ENCODE assay signal across 8 cellular contexts in the genomic region with DNA sequence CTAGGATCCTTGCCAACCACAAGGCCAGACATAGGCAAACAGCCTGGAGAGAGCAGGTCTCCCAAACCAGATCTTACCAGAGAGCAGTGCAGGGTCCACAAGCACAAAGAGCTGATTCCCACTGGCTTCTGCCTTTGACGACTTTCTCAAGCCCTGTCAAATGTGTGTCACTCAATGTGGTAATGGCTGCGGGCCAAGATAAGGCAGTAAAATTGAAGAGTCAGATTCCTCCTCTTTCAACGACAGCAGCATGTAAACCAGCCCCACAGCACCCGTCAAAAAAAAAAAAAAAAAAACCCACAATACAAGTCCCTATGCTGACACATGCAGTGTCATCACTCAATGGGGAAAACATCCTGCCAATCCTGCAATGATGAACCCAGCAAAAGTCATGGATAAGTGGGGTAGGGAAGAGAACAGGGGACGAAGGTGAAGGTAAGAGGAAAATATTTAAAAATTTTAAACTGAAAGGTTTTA. TPM values are rescaled to one million over a fixed set of nuclear protein-coding genes. Genes with fewer than 3 reads are reported as not detected.
A peak's percentile ranks its signal among the peaks of the same experiment; 100 is the strongest.
DNase-seq lines count a peak whose midpoint lies in the region; ATAC-seq and TF ChIP-seq lines count a peak whose summit lies in the region.

A gene with protein sequence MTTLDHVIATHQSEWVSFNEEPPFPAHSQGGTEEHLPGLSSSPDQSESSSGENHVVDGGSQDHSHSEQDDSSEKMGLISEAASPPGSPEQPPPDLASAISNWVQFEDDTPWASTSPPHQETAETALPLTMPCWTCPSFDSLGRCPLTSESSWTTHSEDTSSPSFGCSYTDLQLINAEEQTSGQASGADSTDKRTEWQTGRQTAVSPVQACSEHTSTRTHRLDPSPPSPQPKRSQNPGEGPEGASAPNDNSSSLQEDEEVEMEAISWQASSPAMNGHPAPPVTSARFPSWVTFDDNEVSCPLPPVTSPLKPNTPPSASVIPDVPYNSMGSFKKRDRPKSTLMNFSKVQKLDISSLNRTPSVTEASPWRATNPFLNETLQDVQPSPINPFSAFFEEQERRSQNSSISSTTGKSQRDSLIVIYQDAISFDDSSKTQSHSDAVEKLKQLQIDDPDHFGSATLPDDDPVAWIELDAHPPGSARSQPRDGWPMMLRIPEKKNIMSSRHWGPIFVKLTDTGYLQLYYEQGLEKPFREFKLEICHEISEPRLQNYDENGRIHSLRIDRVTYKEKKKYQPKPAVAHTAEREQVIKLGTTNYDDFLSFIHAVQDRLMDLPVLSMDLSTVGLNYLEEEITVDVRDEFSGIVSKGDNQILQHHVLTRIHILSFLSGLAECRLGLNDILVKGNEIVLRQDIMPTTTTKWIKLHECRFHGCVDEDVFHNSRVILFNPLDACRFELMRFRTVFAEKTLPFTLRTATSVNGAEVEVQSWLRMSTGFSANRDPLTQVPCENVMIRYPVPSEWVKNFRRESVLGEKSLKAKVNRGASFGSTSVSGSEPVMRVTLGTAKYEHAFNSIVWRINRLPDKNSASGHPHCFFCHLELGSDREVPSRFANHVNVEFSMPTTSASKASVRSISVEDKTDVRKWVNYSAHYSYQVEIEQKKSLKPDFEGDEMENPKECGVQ (minus strand): TSS at position 123 of the 477 bp plus-strand sequence. CDS start 1,942 bp downstream, outside the sequence.

- H3K4me3 Mint-ChIP-seq in stimulated activated effector memory CD8-positive, alpha-beta T cell treated with anti-CD3 and anti-CD28 coated beads, Interleukin-12 subunit alpha, Interleukin-12 subunit beta, amount 100 ng/mL, for 72 hours = no peak within 1 kb of the TSS

- no peak for TF ChIP-seq CTCF in MM.1S (IDR thresholded peaks at IDR 0.05; ENCODE audit: low read length)
- TF ChIP-seq CTCF in VCaP (conservative IDR thresholded peaks at IDR 0.05) = no peak
- no peak for TF ChIP-seq CTCF in GM10248 (IDR thresholded peaks at IDR 0.05; ENCODE audit: control extremely low read depth, extremely low read depth, low read depth, missing control alignments)

- POLR2A ChIA-PET in GM10248 (lab: Yijun Ruan, JAX) = no interaction called here

- peaks cover 35% of the 10 kb centered on the region for H3K4me1 ChIP-seq in MM.1S (ENCODE audit: low read length)

- peak within 1 kb of the TSS; percentile 56 for H3K4me2 ChIP-seq in MM.1S (ENCODE audit: low read depth, low read length)

- CTCF ChIA-PET in GM10248 (lab: Yijun Ruan, JAX) = interaction anchor here (1.5 kb wide), 1 partner anchor 10 kb away, joined by 5 read pairs; no protein-coding TSS in a partner anchor

- peaks cover 3% of the 10 kb centered on the region for H3K9me3 Mint-ChIP-seq in stimulated activated effector memory CD8-positive, alpha-beta T cell treated with anti-CD3 and anti-CD28 coated beads, Interleukin-12 subunit alpha, Interleukin-12 subunit beta, amount 100 ng/mL, for 72 hours

- peak within 1 kb of the TSS; percentile 44; the same call in 1 of the 2 replicates for H3K4me3 ChIP-seq in MM.1S (ENCODE audit: low read length)

- peaks cover 25% of the 10 kb centered on the region for H3K79me2 ChIP-seq in MM.1S (ENCODE audit: low read length)

- H3K36me3 Mint-ChIP-seq in stimulated activated effector memory CD8-positive, alpha-beta T cell treated with anti-CD3 and anti-CD28 coated beads, Interleukin-12 subunit alpha, Interleukin-12 subunit beta, amount 100 ng/mL, for 72 hours = peaks cover 6% of the 10 kb centered on the region

- no peak within 1 kb of the TSS for H2AFZ ChIP-seq in MM.1S (ENCODE audit: low read length)

- H3K27ac ChIP-seq in MM.1S (ENCODE audit: low read length) (peak within 1 kb of the TSS; percentile 93; the same call in 1 of the 2 replicates), VCaP (peak within 1 kb of the TSS; percentile 61)

- H3K36me3 ChIP-seq in MM.1S (replicated peaks; ENCODE audit: insufficient read depth, low read length) = no peaks in the 10 kb centered on the region

- peak within 1 kb of the TSS; percentile 30 for H3K27ac Mint-ChIP-seq in stimulated activated effector memory CD8-positive, alpha-beta T cell treated with anti-CD3 and anti-CD28 coated beads, Interleukin-12 subunit alpha, Interleukin-12 subunit beta, amount 100 ng/mL, for 72 hours

- peak; percentile 38 to 47 for ATAC-seq in left cardiac atrium
- peak; percentile 81 for ATAC-seq in stimulated activated effector memory CD8-positive, alpha-beta T cell treated with anti-CD3 and anti-CD28 coated beads, Interleukin-12 subunit alpha, Interleukin-12 subunit beta, amount 100 ng/mL, for 72 hours
- no peak for ATAC-seq in HG03521 (IDR thresholded peaks at IDR 0.05; ENCODE audit: unreplicated experiment)

- DNase-seq in DMS79 (lab: John Stamatoyannopoulos, UW) (peak; percentile 71), MM.1S (peak; percentile 44), left cardiac atrium (no peak), GM10248 (ENCODE audit: extremely low spot score) (no peak), NCI-H526 (lab: John Stamatoyannopoulos, UW) (no peak)
- DNase-seq in stimulated activated effector memory CD8-positive, alpha-beta T cell treated with anti-CD3 and anti-CD28 coated beads, Interleukin-12 subunit alpha, Interleukin-12 subunit beta, amount 100 ng/mL, for 72 hours (ENCODE audit: low spot score in 2 of 2) = peak in 1 of 2 donors; percentile 43

- H3K27me3 ChIP-seq in MM.1S (replicated peaks; ENCODE audit: insufficient read depth, low read length) = no peaks in the 10 kb centered on the region

- no peaks in the 10 kb centered on the region for H4K20me1 ChIP-seq in MM.1S (ENCODE audit: insufficient read depth, low read length)

- H3F3A ChIP-seq in MM.1S (ENCODE audit: insufficient read depth, low read length) = peaks cover 14% of the 10 kb centered on the region

- peaks cover 22% of the 10 kb centered on the region for H3K4me1 Mint-ChIP-seq in stimulated activated effector memory CD8-positive, alpha-beta T cell treated with anti-CD3 and anti-CD28 coated beads, Interleukin-12 subunit alpha, Interleukin-12 subunit beta, amount 100 ng/mL, for 72 hours

- no peaks in the 10 kb centered on the region for H3K9me2 ChIP-seq in MM.1S (replicated peaks; ENCODE audit: insufficient read depth, low read length)

- H3K9ac ChIP-seq in MM.1S (ENCODE audit: low read length) = peak within 1 kb of the TSS; percentile 46

- no peaks in the 10 kb centered on the region for H3K9me3 ChIP-seq in MM.1S (replicated peaks; ENCODE audit: insufficient read depth, low read length)

- intact Hi-C loops in left cardiac atrium (cut with DNase I) = no loop called here

RNA-seq across cellular contexts. Expression of the gene that starts here (rescaled TPM):
- total RNA-seq in left cardiac atrium = 10 to 100 TPM in 1 of 2 donors, 1 to 10 TPM in 1; 8.5 to 19.1 TPM

Comparison
In these comparisons a context has a peak if more than half of its experiments do, and no peak if none do; other contexts are left out.
1. DNase-seq: peak in DMS79 (single experiment) and MM.1S (single experiment); none in left cardiac atrium (single experiment), GM10248 (single experiment) and NCI-H526 (0 of 2).